ENCODE assay signal across 22 cellular contexts in genomic region chr10:43127447-43127846, GRCh38. TPM values are rescaled to one million over a fixed set of nuclear protein-coding genes. Genes with fewer than 3 reads are reported as not detected.
DNase-seq lines count a peak whose midpoint lies in the region; ATAC-seq and TF ChIP-seq lines count a peak whose summit lies in the region.
"Had no signal": no experiment of that assay in that cellular context is flagged by ENCODE, and none has a peak within 500 bp of the region (broad histone marks: within the 10 kb centered on the region; RNA-seq: fewer than 3 reads in every experiment).

No MANE protein-coding gene starts in this region.

- H3K4me3 ChIP-seq in esophagus muscularis mucosa (no peak overlapping the region), gastrocnemius medialis (no peak overlapping the region)
- H3K4me3 ChIP-seq: cardiac muscle cell, psoas muscle, uterus had no signal

- no peak for DNase-seq in activated T-cell treated with anti-CD3 and anti-CD28 coated beads, Interleukin-2, amount 50 U/mL, for 24 hours
- DNase-seq in activated T-cell treated with anti-CD3 and anti-CD28 coated beads, Interleukin-2, amount 50 U/mL, for 72 hours = no peak
- DNase-seq in T-helper 17 cell (no peak), esophagus muscularis mucosa (ENCODE audit: extremely low spot score) (peak; percentile 45), type B pancreatic cell (ENCODE audit: extremely low spot score, unreplicated experiment) (peak; percentile 13), gastrocnemius medialis (no peak), cerebellar cortex (ENCODE audit: low spot score) (no peak), NAMALWA (ENCODE audit: low spot score) (no peak)
- DNase-seq: activated CD4-positive, alpha-beta T cell treated with anti-CD3 and anti-CD28 coated beads, Interleukin-2, amount 50 U/mL, for 1 hour; EL; foreskin melanocyte; KBM-7; left cardiac atrium; NCI-H2081; small intestine; uterus had no signal

- H3K36me3 Mint-ChIP-seq in activated T-cell treated with anti-CD3 and anti-CD28 coated beads, Interleukin-2, amount 50 U/mL, for 24 hours (ENCODE audit: low read depth) = no peaks in the 10 kb centered on the region
- no peaks in the 10 kb centered on the region for H3K36me3 Mint-ChIP-seq in activated T-cell treated with anti-CD3 and anti-CD28 coated beads, Interleukin-2, amount 50 U/mL, for 72 hours (ENCODE audit: insufficient read depth in 2 of 2)
- H3K36me3 Mint-ChIP-seq in T-helper 17 cell (ENCODE audit: low read depth) (no peaks in the 10 kb centered on the region), type B pancreatic cell (no peaks in the 10 kb centered on the region)

- H3K36me3 ChIP-seq in esophagus muscularis mucosa = no peaks in the 10 kb centered on the region
- no peaks in the 10 kb centered on the region for H3K36me3 ChIP-seq in gastrocnemius medialis
- H3K36me3 ChIP-seq: cardiac muscle cell, uterus had no signal

- H3K9me3 ChIP-seq in T-helper 17 cell (ENCODE audit: control insufficient read depth, low read length, poor library complexity, severe bottlenecking) (no peaks in the 10 kb centered on the region), esophagus muscularis mucosa (no peaks in the 10 kb centered on the region), gastrocnemius medialis (no peaks in the 10 kb centered on the region)
- H3K9me3 ChIP-seq: psoas muscle, uterus had no signal

- peak overlapping the region; percentile 27 for H3K27ac Mint-ChIP-seq in activated T-cell treated with anti-CD3 and anti-CD28 coated beads, Interleukin-2, amount 50 U/mL, for 24 hours
- no peak overlapping the region for H3K27ac Mint-ChIP-seq in activated T-cell treated with anti-CD3 and anti-CD28 coated beads, Interleukin-2, amount 50 U/mL, for 72 hours
- H3K27ac Mint-ChIP-seq in T-helper 17 cell = peak overlapping the region; percentile 9
- no peak overlapping the region for H3K27ac Mint-ChIP-seq in type B pancreatic cell
- H3K27ac Mint-ChIP-seq: nephron had no signal

- intact Hi-C loops in esophagus muscularis mucosa (cut with DNase I) = no loop called here
- intact Hi-C loops in gastrocnemius medialis (cut with DNase I; ENCODE audit: low total_unique reads) = no loop called here

- in situ Hi-C loops in gastrocnemius medialis (cut with MboI; ENCODE audit: low sequenced_read_pairs in 4 of 4) = no loop called here

- H3K27me3 ChIP-seq in esophagus muscularis mucosa (no peaks in the 10 kb centered on the region), gastrocnemius medialis (no peaks in the 10 kb centered on the region)
- H3K27me3 ChIP-seq: cardiac muscle cell, uterus had no signal

- no peak overlapping the region for H3K4me3 Mint-ChIP-seq in activated T-cell treated with anti-CD3 and anti-CD28 coated beads, Interleukin-2, amount 50 U/mL, for 24 hours
- H3K4me3 Mint-ChIP-seq in activated T-cell treated with anti-CD3 and anti-CD28 coated beads, Interleukin-2, amount 50 U/mL, for 72 hours = no peak overlapping the region
- no peak overlapping the region for H3K4me3 Mint-ChIP-seq in T-helper 17 cell
- H3K4me3 Mint-ChIP-seq in type B pancreatic cell = no peak overlapping the region
- H3K4me3 Mint-ChIP-seq: nephron had no signal

- no peak for TF ChIP-seq EP300 in esophagus muscularis mucosa (IDR thresholded peaks at IDR 0.05)

- no peaks in the 10 kb centered on the region for H3K27me3 Mint-ChIP-seq in activated T-cell treated with anti-CD3 and anti-CD28 coated beads, Interleukin-2, amount 50 U/mL, for 24 hours
- no peaks in the 10 kb centered on the region for H3K27me3 Mint-ChIP-seq in activated T-cell treated with anti-CD3 and anti-CD28 coated beads, Interleukin-2, amount 50 U/mL, for 72 hours (ENCODE audit: low read depth)
- H3K27me3 Mint-ChIP-seq in T-helper 17 cell (peaks cover 5% of the 10 kb centered on the region), type B pancreatic cell (peaks cover 9% of the 10 kb centered on the region)

- TF ChIP-seq CTCF in esophagus muscularis mucosa (IDR thresholded peaks at IDR 0.05) = no peak
- TF ChIP-seq CTCF in type B pancreatic cell (conservative IDR thresholded peaks at IDR 0.05) = no peak
- TF ChIP-seq CTCF in gastrocnemius medialis (IDR thresholded peaks at IDR 0.05 in 4 of 5, conservative IDR thresholded peaks at IDR 0.05 in 1 of 5) = no peak

- no peaks in the 10 kb centered on the region for H3K4me1 ChIP-seq in esophagus muscularis mucosa
- H3K4me1 ChIP-seq in gastrocnemius medialis = no peaks in the 10 kb centered on the region
- H3K4me1 ChIP-seq: uterus had no signal

- no peak for ATAC-seq in activated T-cell treated with anti-CD3 and anti-CD28 coated beads, Interleukin-2, amount 50 U/mL, for 72 hours (replicated peaks in 1 of 2)
- ATAC-seq in T-helper 17 cell = no peak
- ATAC-seq in gastrocnemius medialis = no peak
- ATAC-seq: left cardiac atrium, psoas muscle, SK-N-SH treated with all-trans-retinoic acid at 6 μM for 48 hours had no signal

- no peaks in the 10 kb centered on the region for H3K9me3 Mint-ChIP-seq in activated T-cell treated with anti-CD3 and anti-CD28 coated beads, Interleukin-2, amount 50 U/mL, for 24 hours
- H3K9me3 Mint-ChIP-seq in activated T-cell treated with anti-CD3 and anti-CD28 coated beads, Interleukin-2, amount 50 U/mL, for 72 hours = no peaks in the 10 kb centered on the region
- H3K9me3 Mint-ChIP-seq in type B pancreatic cell = no peaks in the 10 kb centered on the region
- H3K9me3 Mint-ChIP-seq: nephron had no signal

- no peak overlapping the region for H3K27ac ChIP-seq in esophagus muscularis mucosa (replicated peaks in 1 of 4)
- no peak overlapping the region for H3K27ac ChIP-seq in gastrocnemius medialis
- H3K27ac ChIP-seq: cardiac muscle cell, epithelial cell of prostate, psoas muscle, RWPE1, uterus had no signal

- WGBS in esophagus muscularis mucosa = 86% methylated on average over 10 of the region's 10 CpGs

- H3K4me1 Mint-ChIP-seq in activated T-cell treated with anti-CD3 and anti-CD28 coated beads, Interleukin-2, amount 50 U/mL, for 24 hours (ENCODE audit: low read depth) = peaks cover 35% of the 10 kb centered on the region
- peaks cover 40% of the 10 kb centered on the region for H3K4me1 Mint-ChIP-seq in activated T-cell treated with anti-CD3 and anti-CD28 coated beads, Interleukin-2, amount 50 U/mL, for 72 hours (ENCODE audit: low read depth)
- H3K4me1 Mint-ChIP-seq in T-helper 17 cell (peaks cover 9% of the 10 kb centered on the region), type B pancreatic cell (ENCODE audit: unreplicated experiment) (peaks cover 6% of the 10 kb centered on the region)

- TF ChIP-seq POLR2A in esophagus muscularis mucosa (IDR thresholded peaks at IDR 0.05; ENCODE audit: low read depth) = no peak
- TF ChIP-seq POLR2A in gastrocnemius medialis (IDR thresholded peaks at IDR 0.05) = no peak

RNA-seq across cellular contexts. Expression of gene CSGALNACT2, which starts 10.8 kb away (rescaled TPM):
- total RNA-seq in activated T-cell treated with anti-CD3 and anti-CD28 coated beads, Interleukin-2, amount 50 U/mL, for 72 hours = 10 to 100 TPM; 51.3 to 55.2 TPM
- total RNA-seq in T-helper 17 cell = 10 to 100 TPM; 38.9 to 51.4 TPM
- 10 to 100 TPM; 25.6 to 39.5 (median 33.9) TPM for total RNA-seq in esophagus muscularis mucosa
- total RNA-seq in type B pancreatic cell (ENCODE audit: low replicate concordance) = 6.0 and 11.6 TPM in 2 replicates
- 10 to 100 TPM; 12.3 to 17.3 (median 14.1) TPM for total RNA-seq in gastrocnemius medialis

RNA-seq across cellular contexts. Expression of gene RET, which starts 50.6 kb away (rescaled TPM):
- under 1 TPM; 0.29 to 0.67 TPM for total RNA-seq in activated T-cell treated with anti-CD3 and anti-CD28 coated beads, Interleukin-2, amount 50 U/mL, for 72 hours
- total RNA-seq in T-helper 17 cell (under 1 TPM in 1 of 2 donors, not detected in 1; 0.34 TPM), esophagus muscularis mucosa (1 to 10 TPM; 1.7 to 4.0 (median 3.0) TPM), type B pancreatic cell (ENCODE audit: low replicate concordance) (8.2 and 14.0 TPM in 2 replicates), gastrocnemius medialis (1 to 10 TPM in 1 of 4 donors, under 1 TPM in 3; 0.51 to 1.2 (median 0.62) TPM)

Comparison
In these comparisons a context has a peak if more than half of its experiments do, and no peak if none do; other contexts are left out.
1. H3K27ac Mint-ChIP-seq: peak in activated T-cell treated with anti-CD3 and anti-CD28 coated beads, Interleukin-2, amount 50 U/mL, for 24 hours (single experiment) and T-helper 17 cell (single experiment); none in activated T-cell treated with anti-CD3 and anti-CD28 coated beads, Interleukin-2, amount 50 U/mL, for 72 hours (single experiment) and type B pancreatic cell (single experiment).
2. DNase-seq: peak in esophagus muscularis mucosa (single experiment) and type B pancreatic cell (single experiment); none in activated T-cell treated with anti-CD3 and anti-CD28 coated beads, Interleukin-2, amount 50 U/mL, for 24 hours (single experiment), activated T-cell treated with anti-CD3 and anti-CD28 coated beads, Interleukin-2, amount 50 U/mL, for 72 hours (0 of 2), T-helper 17 cell (0 of 3), gastrocnemius medialis (0 of 2), cerebellar cortex (single experiment) and NAMALWA (single experiment).